8 cellular contexts compared by ENCODE assay signal in genomic region chr2:224284134-224284946, GRCh38.
DNase-seq lines count a peak whose midpoint lies in the region; ATAC-seq and TF ChIP-seq lines count a peak whose summit lies in the region.

No MANE protein-coding gene starts in this region.

- H3K36me3 Mint-ChIP-seq in mesothelial cell of epicardium, result no peaks in the 10 kb centered on the region

- peak; percentile 7 for TF ChIP-seq CTCF in GM20000 (IDR thresholded peaks at IDR 0.05; ENCODE audit: extremely low read depth, missing control alignments)
- TF ChIP-seq CTCF in coronary artery (IDR thresholded peaks at IDR 0.05), result peak; percentile 39
- TF ChIP-seq CTCF in mesothelial cell of epicardium (IDR thresholded peaks at IDR 0.05; ENCODE audit: unreplicated experiment), result peak; percentile 89

- no peaks in the 10 kb centered on the region for H3K9me3 Mint-ChIP-seq in mesothelial cell of epicardium

- H3K27ac ChIP-seq in coronary artery, result no peak overlapping the region

- H3K27ac Mint-ChIP-seq in mesothelial cell of epicardium, result no peak overlapping the region

- H3K4me3 ChIP-seq in coronary artery, result no peak overlapping the region

- H3K27me3 Mint-ChIP-seq in mesothelial cell of epicardium (ENCODE audit: low read depth), result peaks cover 4% of the 10 kb centered on the region

- no peak for ATAC-seq in GM19467 (IDR thresholded peaks at IDR 0.05; ENCODE audit: unreplicated experiment)
- no peak for ATAC-seq in HG03095 (IDR thresholded peaks at IDR 0.05; ENCODE audit: unreplicated experiment)

- H3K4me3 Mint-ChIP-seq in mesothelial cell of epicardium, result no peak overlapping the region

- DNase-seq in NCI-H1092 treated with DMSO at 0.1 percent for 48 hours (lab: John Stamatoyannopoulos, UW) (peak; percentile 14), NCI-H1092 (lab: John Stamatoyannopoulos, UW) (no peak), GM20000 (ENCODE audit: low spot score) (peak; percentile 14), NCI-H526 treated with DMSO at 0.1 percent for 48 hours (lab: John Stamatoyannopoulos, UW) (peak; percentile 10), coronary artery (ENCODE audit: low spot score) (no peak), mesothelial cell of epicardium (ENCODE audit: low spot score in 2 of 2, unreplicated experiment in 2 of 2) (no peak)

- peaks cover 5% of the 10 kb centered on the region for H3K4me1 Mint-ChIP-seq in mesothelial cell of epicardium

Comparison
In these comparisons a context has a peak if more than half of its experiments do, and no peak if none do; other contexts are left out.
1. DNase-seq: peak in NCI-H1092 treated with DMSO at 0.1 percent for 48 hours (single experiment), GM20000 (single experiment) and NCI-H526 treated with DMSO at 0.1 percent for 48 hours (single experiment); none in NCI-H1092 (single experiment), coronary artery (single experiment) and mesothelial cell of epicardium (0 of 2).
2. CTCF ChIP-seq: peak in every context shown above with its lines; median percentile 89 in mesothelial cell of epicardium; 39 in coronary artery; 7 in GM20000.